Comparison of ENCODE assay signal across 1 cellular context in the genomic region with DNA sequence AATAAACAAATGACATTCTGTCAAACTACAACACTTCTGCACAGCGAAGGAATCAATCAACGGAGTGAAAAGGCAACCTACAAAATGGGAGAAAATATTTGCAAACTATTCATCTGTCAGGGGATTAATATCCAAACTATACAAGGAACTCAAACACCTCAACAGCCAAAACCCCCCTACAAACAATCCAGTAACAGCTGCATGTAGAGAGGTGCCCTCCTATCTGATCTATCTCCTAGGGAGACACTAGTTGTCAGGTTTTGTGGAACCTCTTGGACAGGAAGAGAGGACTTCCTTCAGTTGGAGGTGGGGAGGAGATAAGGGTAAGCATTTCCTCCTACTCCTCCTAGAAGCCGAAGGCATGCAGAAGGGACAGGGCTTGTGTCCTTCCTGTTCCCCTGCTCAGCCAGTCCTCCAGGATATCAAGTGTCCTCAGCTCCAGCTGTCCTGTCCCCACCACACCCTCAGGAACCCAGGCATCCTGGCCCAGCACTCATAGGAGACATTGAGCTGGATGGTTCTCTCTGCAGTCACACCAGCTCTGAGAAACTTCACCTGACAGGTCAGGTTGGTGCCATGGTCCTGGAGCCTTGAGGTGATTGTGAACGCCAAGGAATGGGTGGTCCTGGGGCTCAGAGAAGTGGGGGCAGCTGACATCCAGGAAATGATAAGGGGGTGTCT.
TF ChIP-seq lines count a peak whose summit lies in the region.

No MANE protein-coding gene starts in this region.

TF ChIP-seq in K562, 482 proteins besides CTCF, POLR2A, EP300 and RAD21 (continued from another document):
- TF ChIP-seq, protein P1, sequence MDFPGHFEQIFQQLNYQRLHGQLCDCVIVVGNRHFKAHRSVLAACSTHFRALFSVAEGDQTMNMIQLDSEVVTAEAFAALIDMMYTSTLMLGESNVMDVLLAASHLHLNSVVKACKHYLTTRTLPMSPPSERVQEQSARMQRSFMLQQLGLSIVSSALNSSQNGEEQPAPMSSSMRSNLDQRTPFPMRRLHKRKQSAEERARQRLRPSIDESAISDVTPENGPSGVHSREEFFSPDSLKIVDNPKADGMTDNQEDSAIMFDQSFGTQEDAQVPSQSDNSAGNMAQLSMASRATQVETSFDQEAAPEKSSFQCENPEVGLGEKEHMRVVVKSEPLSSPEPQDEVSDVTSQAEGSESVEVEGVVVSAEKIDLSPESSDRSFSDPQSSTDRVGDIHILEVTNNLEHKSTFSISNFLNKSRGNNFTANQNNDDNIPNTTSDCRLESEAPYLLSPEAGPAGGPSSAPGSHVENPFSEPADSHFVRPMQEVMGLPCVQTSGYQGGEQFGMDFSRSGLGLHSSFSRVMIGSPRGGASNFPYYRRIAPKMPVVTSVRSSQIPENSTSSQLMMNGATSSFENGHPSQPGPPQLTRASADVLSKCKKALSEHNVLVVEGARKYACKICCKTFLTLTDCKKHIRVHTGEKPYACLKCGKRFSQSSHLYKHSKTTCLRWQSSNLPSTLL (IDR thresholded peaks at IDR 0.05): 0 out of 2 replicates have a peak, but pooled peaks have one; percentile 5
- no peak; the same call in 1 of the 2 replicates for TF ChIP-seq POLR2AphosphoS2 (IDR thresholded peaks at IDR 0.05; ENCODE audit: low read length)
- TF ChIP-seq U2AF2 (optimal IDR thresholded peaks at IDR 0.05; ENCODE audit: low read depth, low read length): no peak
- TF ChIP-seq, protein P2, sequence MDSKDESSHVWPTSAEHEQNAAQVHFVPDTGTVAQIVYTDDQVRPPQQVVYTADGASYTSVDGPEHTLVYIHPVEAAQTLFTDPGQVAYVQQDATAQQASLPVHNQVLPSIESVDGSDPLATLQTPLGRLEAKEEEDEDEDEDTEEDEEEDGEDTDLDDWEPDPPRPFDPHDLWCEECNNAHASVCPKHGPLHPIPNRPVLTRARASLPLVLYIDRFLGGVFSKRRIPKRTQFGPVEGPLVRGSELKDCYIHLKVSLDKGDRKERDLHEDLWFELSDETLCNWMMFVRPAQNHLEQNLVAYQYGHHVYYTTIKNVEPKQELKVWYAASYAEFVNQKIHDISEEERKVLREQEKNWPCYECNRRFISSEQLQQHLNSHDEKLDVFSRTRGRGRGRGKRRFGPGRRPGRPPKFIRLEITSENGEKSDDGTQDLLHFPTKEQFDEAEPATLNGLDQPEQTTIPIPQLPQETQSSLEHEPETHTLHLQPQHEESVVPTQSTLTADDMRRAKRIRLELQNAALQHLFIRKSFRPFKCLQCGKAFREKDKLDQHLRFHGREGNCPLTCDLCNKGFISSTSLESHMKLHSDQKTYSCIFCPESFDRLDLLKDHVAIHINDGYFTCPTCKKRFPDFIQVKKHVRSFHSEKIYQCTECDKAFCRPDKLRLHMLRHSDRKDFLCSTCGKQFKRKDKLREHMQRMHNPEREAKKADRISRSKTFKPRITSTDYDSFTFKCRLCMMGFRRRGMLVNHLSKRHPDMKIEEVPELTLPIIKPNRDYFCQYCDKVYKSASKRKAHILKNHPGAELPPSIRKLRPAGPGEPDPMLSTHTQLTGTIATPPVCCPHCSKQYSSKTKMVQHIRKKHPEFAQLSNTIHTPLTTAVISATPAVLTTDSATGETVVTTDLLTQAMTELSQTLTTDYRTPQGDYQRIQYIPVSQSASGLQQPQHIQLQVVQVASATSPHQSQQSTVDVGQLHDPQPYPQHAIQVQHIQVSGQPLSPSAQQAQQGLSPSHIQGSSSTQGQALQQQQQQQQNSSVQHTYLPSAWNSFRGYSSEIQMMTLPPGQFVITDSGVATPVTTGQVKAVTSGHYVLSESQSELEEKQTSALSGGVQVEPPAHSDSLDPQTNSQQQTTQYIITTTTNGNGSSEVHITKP (IDR thresholded peaks at IDR 0.05; ENCODE audit: partially characterized antibody): peak; percentile 73
- peak in 1 of 2 experiments; percentile 72; a peak in 2 of 4 replicates for TF ChIP-seq TRIM24 (IDR thresholded peaks at IDR 0.05)
- TF ChIP-seq EP400 (IDR thresholded peaks at IDR 0.05): peak; percentile 71
- no peak for TF ChIP-seq ZNF384 (IDR thresholded peaks at IDR 0.05; ENCODE audit: low read depth, low read length)
- TF ChIP-seq, protein P3, sequence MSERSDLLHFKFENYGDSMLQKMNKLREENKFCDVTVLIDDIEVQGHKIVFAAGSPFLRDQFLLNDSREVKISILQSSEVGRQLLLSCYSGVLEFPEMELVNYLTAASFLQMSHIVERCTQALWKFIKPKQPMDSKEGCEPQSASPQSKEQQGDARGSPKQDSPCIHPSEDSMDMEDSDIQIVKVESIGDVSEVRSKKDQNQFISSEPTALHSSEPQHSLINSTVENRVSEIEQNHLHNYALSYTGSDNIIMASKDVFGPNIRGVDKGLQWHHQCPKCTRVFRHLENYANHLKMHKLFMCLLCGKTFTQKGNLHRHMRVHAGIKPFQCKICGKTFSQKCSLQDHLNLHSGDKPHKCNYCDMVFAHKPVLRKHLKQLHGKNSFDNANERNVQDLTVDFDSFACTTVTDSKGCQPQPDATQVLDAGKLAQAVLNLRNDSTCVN (CRISPR knock-in tag; IDR thresholded peaks at IDR 0.05): peak; percentile 79; the same call in 1 of the 2 replicates
- peak; percentile 43; the same call in 1 of the 2 replicates for TF ChIP-seq PML (IDR thresholded peaks at IDR 0.05; ENCODE audit: low read length)
- peak; percentile 32; the same call in 1 of the 2 replicates for TF ChIP-seq HDGF (IDR thresholded peaks at IDR 0.05)
- TF ChIP-seq, protein P4, sequence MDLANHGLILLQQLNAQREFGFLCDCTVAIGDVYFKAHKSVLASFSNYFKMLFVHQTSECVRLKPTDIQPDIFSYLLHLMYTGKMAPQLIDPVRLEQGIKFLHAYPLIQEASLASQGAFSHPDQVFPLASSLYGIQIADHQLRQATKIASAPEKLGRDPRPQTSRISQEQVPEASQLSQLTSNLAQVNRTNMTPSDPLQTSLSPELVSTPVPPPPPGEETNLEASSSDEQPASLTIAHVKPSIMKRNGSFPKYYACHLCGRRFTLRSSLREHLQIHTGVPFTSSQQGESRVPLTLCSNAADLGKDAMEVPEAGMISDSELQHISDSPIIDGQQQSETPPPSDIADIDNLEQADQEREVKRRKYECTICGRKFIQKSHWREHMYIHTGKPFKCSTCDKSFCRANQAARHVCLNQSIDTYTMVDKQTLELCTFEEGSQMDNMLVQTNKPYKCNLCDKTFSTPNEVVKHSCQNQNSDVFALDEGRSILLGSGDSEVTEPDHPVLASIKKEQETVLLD (IDR thresholded peaks at IDR 0.05): peak; percentile 80; the same call in 1 of the 2 replicates
- TF ChIP-seq HDAC2 (IDR thresholded peaks at IDR 0.05): peak; percentile 85
- 0 out of 2 replicates have a peak, but pooled peaks have one; percentile 33 for TF ChIP-seq RHOXF2B (CRISPR knock-in tag; conservative IDR thresholded peaks at IDR 0.05)
- TF ChIP-seq, protein P5, sequence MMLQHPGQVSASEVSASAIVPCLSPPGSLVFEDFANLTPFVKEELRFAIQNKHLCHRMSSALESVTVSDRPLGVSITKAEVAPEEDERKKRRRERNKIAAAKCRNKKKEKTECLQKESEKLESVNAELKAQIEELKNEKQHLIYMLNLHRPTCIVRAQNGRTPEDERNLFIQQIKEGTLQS (IDR thresholded peaks at IDR 0.05): no peak
- TF ChIP-seq, protein P5 (CRISPR knock-in tag; conservative IDR thresholded peaks at IDR 0.05): no peak
- TF ChIP-seq ARID2 (IDR thresholded peaks at IDR 0.05): 0 out of 2 replicates have a peak, but pooled peaks have one; percentile 43
- TF ChIP-seq NFRKB (IDR thresholded peaks at IDR 0.05; ENCODE audit: low read depth): peak; percentile 77
- TF ChIP-seq KAT2B (IDR thresholded peaks at IDR 0.05; ENCODE audit: low read depth, low read length): no peak
- peak; percentile 94 for TF ChIP-seq KDM5B (IDR thresholded peaks at IDR 0.05; ENCODE audit: insufficient replicate concordance, low read depth, low read length)
- TF ChIP-seq, protein P6, sequence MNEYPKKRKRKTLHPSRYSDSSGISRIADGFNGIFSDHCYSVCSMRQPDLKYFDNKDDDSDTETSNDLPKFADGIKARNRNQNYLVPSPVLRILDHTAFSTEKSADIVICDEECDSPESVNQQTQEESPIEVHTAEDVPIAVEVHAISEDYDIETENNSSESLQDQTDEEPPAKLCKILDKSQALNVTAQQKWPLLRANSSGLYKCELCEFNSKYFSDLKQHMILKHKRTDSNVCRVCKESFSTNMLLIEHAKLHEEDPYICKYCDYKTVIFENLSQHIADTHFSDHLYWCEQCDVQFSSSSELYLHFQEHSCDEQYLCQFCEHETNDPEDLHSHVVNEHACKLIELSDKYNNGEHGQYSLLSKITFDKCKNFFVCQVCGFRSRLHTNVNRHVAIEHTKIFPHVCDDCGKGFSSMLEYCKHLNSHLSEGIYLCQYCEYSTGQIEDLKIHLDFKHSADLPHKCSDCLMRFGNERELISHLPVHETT (CRISPR knock-in tag; conservative IDR thresholded peaks at IDR 0.05 in 1 of 2, IDR thresholded peaks at IDR 0.05 in 1 of 2): peak in 1 of 2 experiments; percentile 59; a peak in 2 of 4 replicates
- peak; percentile 68 for TF ChIP-seq RBFOX2 (IDR thresholded peaks at IDR 0.05; ENCODE audit: low read depth, low read length)
- peak; percentile 69 for TF ChIP-seq HLTF (IDR thresholded peaks at IDR 0.05)
- TF ChIP-seq TEAD1 (CRISPR knock-in tag; IDR thresholded peaks at IDR 0.05): peak in 1 of 2 experiments; percentile 72; a peak in 2 of 4 replicates
- TF ChIP-seq TBL1XR1 (IDR thresholded peaks at IDR 0.05; ENCODE audit: low read length in 2 of 2): peak; percentile 76 to 87; a peak in 3 of 4 replicates
TF ChIP-seq in K562: peak in this region for 155.
